In genomic region chr1:101112051-101112770, GRCh38 we compare ENCODE assay signal across 8 cellular contexts.
DNase-seq lines count a peak whose midpoint lies in the region; ATAC-seq and TF ChIP-seq lines count a peak whose summit lies in the region.

No MANE protein-coding gene starts in this region.

- no peak for TF ChIP-seq CTCF in brain (conservative IDR thresholded peaks at IDR 0.05)
- TF ChIP-seq CTCF in endodermal cell (conservative IDR thresholded peaks at IDR 0.05): no peak
- no peak for TF ChIP-seq CTCF in RWPE1 (conservative IDR thresholded peaks at IDR 0.05; ENCODE audit: low read depth)

- no peak overlapping the region for H3K4me3 ChIP-seq in endodermal cell (ENCODE audit: low read length)

- peak overlapping the region; percentile 94 for H3K27ac Mint-ChIP-seq in T-helper 2 cell treated with Interferon-gamma antibody and Interleukin-4, amounts not matched to agents 5 μg/mL and 100 μg/mL, for 36 hours
- H3K27ac Mint-ChIP-seq in brain (peak overlapping the region; percentile 36 to 77 (median 64)), endodermal cell (no peak overlapping the region)

- CTCF ChIA-PET in RWPE1 (lab: Yijun Ruan, JAX): no interaction called here

- peak overlapping the region; percentile 77 for H3K4me3 Mint-ChIP-seq in T-helper 2 cell treated with Interferon-gamma antibody and Interleukin-4, amounts not matched to agents 5 μg/mL and 100 μg/mL, for 36 hours
- H3K4me3 Mint-ChIP-seq in brain: no peak overlapping the region
- H3K4me3 Mint-ChIP-seq in endodermal cell: no peak overlapping the region

- H3K27ac ChIP-seq in endodermal cell (ENCODE audit: low read depth, low read length) (no peak overlapping the region), RWPE1 (no peak overlapping the region)

- H3K9me3 Mint-ChIP-seq in T-helper 2 cell treated with Interferon-gamma antibody and Interleukin-4, amounts not matched to agents 5 μg/mL and 100 μg/mL, for 36 hours: peaks cover 33% of the 10 kb centered on the region
- H3K9me3 Mint-ChIP-seq in brain (peaks cover 0 to 4% (median 0%) of the 10 kb centered on the region in 5 experiments), endodermal cell (peaks cover 4% of the 10 kb centered on the region)

- no peaks in the 10 kb centered on the region for H3K27me3 Mint-ChIP-seq in T-helper 2 cell treated with Interferon-gamma antibody and Interleukin-4, amounts not matched to agents 5 μg/mL and 100 μg/mL, for 36 hours (ENCODE audit: low read depth)
- H3K27me3 Mint-ChIP-seq in brain (no peaks in the 10 kb centered on the region), endodermal cell (ENCODE audit: insufficient read depth) (no peaks in the 10 kb centered on the region)

- POLR2A ChIA-PET in RWPE1 (lab: Yijun Ruan, JAX; ENCODE audit: low non-redundant PET): no interaction called here

- H3K9ac ChIP-seq in endodermal cell (ENCODE audit: extremely low read depth, low read length, poor library complexity, severe bottlenecking): no peak overlapping the region

- H3K9me3 ChIP-seq in endodermal cell (ENCODE audit: control insufficient read depth, low read length): no peaks in the 10 kb centered on the region

- H3K4me1 Mint-ChIP-seq in T-helper 2 cell treated with Interferon-gamma antibody and Interleukin-4, amounts not matched to agents 5 μg/mL and 100 μg/mL, for 36 hours (ENCODE audit: low read depth): peaks cover 70% of the 10 kb centered on the region
- peaks cover 29% of the 10 kb centered on the region for H3K4me1 Mint-ChIP-seq in brain
- H3K4me1 Mint-ChIP-seq in endodermal cell: no peaks in the 10 kb centered on the region

- H3K36me3 ChIP-seq in endodermal cell (ENCODE audit: control insufficient read depth, insufficient read depth, low read length): no peaks in the 10 kb centered on the region

- peak; percentile 61 for DNase-seq in T-helper 2 cell treated with Interferon-gamma antibody and Interleukin-4, amounts not matched to agents 5 μg/mL and 100 μg/mL, for 36 hours (ENCODE audit: low spot score)
- DNase-seq in pulmonary artery endothelial cell (ENCODE audit: low read depth, low spot score) (peak; percentile 56), endodermal cell (no peak), A172 (ENCODE audit: low spot score) (no peak), RWPE1 (ENCODE audit: low spot score) (no peak)

- peaks cover 46% of the 10 kb centered on the region for H3K36me3 Mint-ChIP-seq in T-helper 2 cell treated with Interferon-gamma antibody and Interleukin-4, amounts not matched to agents 5 μg/mL and 100 μg/mL, for 36 hours (ENCODE audit: low read depth)
- H3K36me3 Mint-ChIP-seq in brain: no peaks in the 10 kb centered on the region
- no peaks in the 10 kb centered on the region for H3K36me3 Mint-ChIP-seq in endodermal cell (ENCODE audit: low read depth)

- H3K27me3 ChIP-seq in endodermal cell (ENCODE audit: control insufficient read depth, insufficient read depth, low read length, poor library complexity, severe bottlenecking): no peaks in the 10 kb centered on the region

- ATAC-seq in GM18861 (IDR thresholded peaks at IDR 0.05; ENCODE audit: unreplicated experiment) (peak; percentile 93), HG03045 (IDR thresholded peaks at IDR 0.05; ENCODE audit: unreplicated experiment) (peak; percentile 69)

- 83 to 93% methylated on average over 2 to 6 of the region's 6 CpGs for WGBS in endodermal cell (ENCODE audit: insufficient coverage in 1 of 2, insufficient read length in 1 of 2), 2 experiments

- no peaks in the 10 kb centered on the region for H3K4me1 ChIP-seq in endodermal cell (ENCODE audit: control insufficient read depth, insufficient read depth, low read length)

Comparison
In these comparisons a context has a peak if more than half of its experiments do, and no peak if none do; other contexts are left out.
1. DNase-seq: peak in T-helper 2 cell treated with Interferon-gamma antibody and Interleukin-4, amounts not matched to agents 5 μg/mL and 100 μg/mL, for 36 hours (single experiment) and pulmonary artery endothelial cell (single experiment); none in endodermal cell (single experiment), A172 (single experiment) and RWPE1 (single experiment).